Comparison of ENCODE assay signal across 28 cellular contexts in genomic region chr5:180367991-180368390, GRCh38. TPM values are rescaled to one million over a fixed set of nuclear protein-coding genes. Genes with fewer than 3 reads are reported as not detected.
"Had no signal": no experiment of that assay in that cellular context is flagged by ENCODE, and none has a peak within 500 bp of the region (broad histone marks: within the 10 kb centered on the region; RNA-seq: fewer than 3 reads in every experiment).

No MANE protein-coding gene starts in this region.

- FAIRE-seq: colon had no signal

- H3K27me3 ChIP-seq: ascending aorta, brain microvascular endothelial cell, esophagus squamous epithelium, gastrocnemius medialis, heart right ventricle, right atrium auricular region, suprapubic skin, transverse colon, uterus had no signal

- H3K9me3 Mint-ChIP-seq: activated CD4-positive, alpha-beta memory T cell treated with anti-CD3 and anti-CD28 coated beads, Interleukin-2, amount 10 ng/mL, durations not matched to agents 7 days and 5 days; activated CD4-positive, alpha-beta T cell treated with anti-CD3 and anti-CD28 coated beads, Interleukin-2, amount 10 ng/mL, durations not matched to agents 24 days and 14 days; activated naive CD4-positive, alpha-beta T cell treated with anti-CD3 and anti-CD28 coated beads, Interleukin-2, amount 10 ng/mL, durations not matched to agents 7 days and 5 days; activated T-cell treated with anti-CD3 and anti-CD28 coated beads, Interleukin-2, amount 50 U/mL, for 72 hours; central memory CD8-positive, alpha-beta T cell; endodermal cell; mesothelial cell of epicardium; natural killer cell treated with Interleukin-12 subunit alpha and Interleukin-12 subunit beta and Interleukin-15 and Interleukin-18, amount 100 ng/mL, for 72 hours had no signal

- H3K27ac Mint-ChIP-seq: activated CD4-positive, alpha-beta memory T cell treated with anti-CD3 and anti-CD28 coated beads, Interleukin-2, amount 10 ng/mL, durations not matched to agents 7 days and 5 days; activated CD4-positive, alpha-beta T cell treated with anti-CD3 and anti-CD28 coated beads, Interleukin-2, amount 10 ng/mL, durations not matched to agents 24 days and 14 days; activated naive CD4-positive, alpha-beta T cell treated with anti-CD3 and anti-CD28 coated beads, Interleukin-2, amount 10 ng/mL, durations not matched to agents 7 days and 5 days; activated T-cell treated with anti-CD3 and anti-CD28 coated beads, Interleukin-2, amount 50 U/mL, for 72 hours; endodermal cell; mesothelial cell of epicardium had no signal

- DNase-seq: activated CD4-positive, alpha-beta memory T cell treated with anti-CD3 and anti-CD28 coated beads, Interleukin-2, amount 10 ng/mL, durations not matched to agents 7 days and 5 days; activated CD4-positive, alpha-beta T cell treated with anti-CD3 and anti-CD28 coated beads, Interleukin-2, amount 10 ng/mL, durations not matched to agents 24 days and 14 days; activated effector memory CD4-positive, alpha-beta T cell treated with Interleukin-2 at 50 U/mL for 16 hours; activated naive CD4-positive, alpha-beta T cell treated with anti-CD3 and anti-CD28 coated beads, Interleukin-2, amount 10 ng/mL, durations not matched to agents 7 days and 5 days; brain microvascular endothelial cell; endodermal cell; esophagus squamous epithelium; gastrocnemius medialis; heart right ventricle; kidney glomerular epithelial cell; left ventricle myocardium inferior; stimulated activated CD4-positive, alpha-beta T cell treated with anti-CD3 and anti-CD28 coated beads, Interleukin-12 subunit alpha, Interleukin-12 subunit beta, amount 100 ng/mL, for 4 hours; stimulated activated CD4-positive, alpha-beta T cell treated with anti-CD3 and anti-CD28 coated beads, Interleukin-4, amount 100 ng/mL, for 4 hours; stimulated activated naive CD8-positive, alpha-beta T cell treated with anti-CD3 and anti-CD28 coated beads, Interleukin-15, Interleukin-2, amounts not matched to agents 100 U/mL and 50 U/mL, for 24 hours; transverse colon; uterus had no signal

- H3K4me1 Mint-ChIP-seq: activated CD4-positive, alpha-beta T cell treated with anti-CD3 and anti-CD28 coated beads, Interleukin-2, amount 10 ng/mL, durations not matched to agents 24 days and 14 days; activated naive CD4-positive, alpha-beta T cell treated with anti-CD3 and anti-CD28 coated beads, Interleukin-2, amount 10 ng/mL, durations not matched to agents 7 days and 5 days; endodermal cell; mesothelial cell of epicardium had no signal

- H3K36me3 ChIP-seq: ascending aorta, brain microvascular endothelial cell, esophagus squamous epithelium, gastrocnemius medialis, heart right ventricle, left ventricle myocardium inferior, neutrophil, prostate gland, right atrium auricular region, suprapubic skin, transverse colon, uterus had no signal

- H3K4me3 ChIP-seq: ascending aorta, esophagus squamous epithelium, gastrocnemius medialis, heart right ventricle, left ventricle myocardium inferior, prostate gland, right atrium auricular region, suprapubic skin, transverse colon, uterus had no signal

- H3K4me3 Mint-ChIP-seq: activated CD4-positive, alpha-beta memory T cell treated with anti-CD3 and anti-CD28 coated beads, Interleukin-2, amount 10 ng/mL, durations not matched to agents 7 days and 5 days; activated CD4-positive, alpha-beta T cell treated with anti-CD3 and anti-CD28 coated beads, Interleukin-2, amount 10 ng/mL, durations not matched to agents 24 days and 14 days; activated naive CD4-positive, alpha-beta T cell treated with anti-CD3 and anti-CD28 coated beads, Interleukin-2, amount 10 ng/mL, durations not matched to agents 7 days and 5 days; activated T-cell treated with anti-CD3 and anti-CD28 coated beads, Interleukin-2, amount 50 U/mL, for 72 hours; endodermal cell; mesothelial cell of epicardium had no signal

- ATAC-seq: gastrocnemius medialis; heart right ventricle; SK-N-SH treated with all-trans-retinoic acid at 6 μM for 48 hours; stimulated activated naive CD8-positive, alpha-beta T cell treated with anti-CD3 and anti-CD28 coated beads, Interleukin-15, Interleukin-2, amounts not matched to agents 100 U/mL and 50 U/mL, for 24 hours had no signal

RNA-seq across cellular contexts. Expression of gene GFPT2, which starts 14.9 kb away (rescaled TPM):
- total RNA-seq: activated CD4-positive, alpha-beta memory T cell treated with anti-CD3 and anti-CD28 coated beads, Interleukin-2, amount 10 ng/mL, durations not matched to agents 7 days and 5 days; T-helper 2 cell treated with Interferon-gamma antibody and Interleukin-4, amounts not matched to agents 100 ng/mL and 5 ng/mL, for 36 hours had no signal
